ENCODE assay signal across 22 cellular contexts in the genomic region with DNA sequence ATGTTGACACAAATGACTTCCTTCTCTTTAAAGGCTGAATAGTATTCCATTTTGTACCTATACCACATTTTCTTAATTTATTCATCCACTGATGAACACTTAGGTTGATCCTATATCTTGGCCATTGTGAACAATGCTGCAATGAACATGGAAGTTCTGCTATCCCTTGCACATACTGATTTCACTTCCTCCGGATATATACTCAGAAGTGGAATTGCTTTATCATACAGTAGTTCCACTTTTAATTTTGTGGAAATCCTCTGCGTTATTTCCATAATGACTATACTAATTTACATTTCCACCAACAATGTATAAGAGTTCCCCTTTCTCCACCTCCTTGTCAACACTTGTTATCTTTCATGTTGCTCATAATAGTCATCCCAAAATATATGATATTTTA.
"Had no signal": no experiment of that assay in that cellular context is flagged by ENCODE, and none has a peak within 500 bp of the region (broad histone marks: within the 10 kb centered on the region; RNA-seq: fewer than 3 reads in every experiment).

No MANE protein-coding gene starts in this region.

- H3K36me3 ChIP-seq: esophagus squamous epithelium, gastroesophageal sphincter, right lobe of liver, suprapubic skin, thyroid gland, upper lobe of left lung, vagina had no signal

- DNase-seq: esophagus squamous epithelium; foreskin fibroblast; glutamatergic neuron; islet precursor cell; mesenchymal stem cell; midbrain; psoas muscle; retina; right lobe of liver; stimulated activated CD4-positive, alpha-beta T cell treated with anti-CD3 and anti-CD28 coated beads, Interleukin-4, amount 100 ng/mL, for 1 hour; stimulated activated CD8-positive, alpha-beta memory T cell treated with anti-CD3 and anti-CD28 coated beads, Interleukin-4, amount 100 ng/mL, for 48 hours; stimulated activated naive CD8-positive, alpha-beta T cell treated with anti-CD3 and anti-CD28 coated beads, Interleukin-15, Interleukin-2, amounts not matched to agents 100 U/mL and 50 U/mL, for 24 hours; thyroid gland; upper lobe of left lung had no signal

- ATAC-seq: gastroesophageal sphincter; left lobe of liver; psoas muscle; stimulated activated effector memory CD8-positive, alpha-beta T cell treated with anti-CD3 and anti-CD28 coated beads, Interleukin-12 subunit alpha, Interleukin-12 subunit beta, amount 100 ng/mL, for 72 hours; stimulated activated naive CD8-positive, alpha-beta T cell treated with anti-CD3 and anti-CD28 coated beads, Interleukin-15, Interleukin-2, amounts not matched to agents 100 U/mL and 50 U/mL, for 24 hours had no signal

- H3K27me3 ChIP-seq: esophagus squamous epithelium, gastroesophageal sphincter, right lobe of liver, suprapubic skin, thyroid gland, upper lobe of left lung, vagina had no signal

- H3K4me1 ChIP-seq: esophagus squamous epithelium, gastroesophageal sphincter, parathyroid adenoma, psoas muscle, right lobe of liver, suprapubic skin, thyroid gland, upper lobe of left lung, vagina had no signal

- H3K9me3 ChIP-seq: right lobe of liver, thyroid gland, vagina had no signal

- H3K27ac Mint-ChIP-seq: nephron; stimulated activated effector memory CD8-positive, alpha-beta T cell treated with anti-CD3 and anti-CD28 coated beads, Interleukin-12 subunit alpha, Interleukin-12 subunit beta, amount 100 ng/mL, for 72 hours had no signal

- H3K4me3 Mint-ChIP-seq: nephron; stimulated activated effector memory CD8-positive, alpha-beta T cell treated with anti-CD3 and anti-CD28 coated beads, Interleukin-12 subunit alpha, Interleukin-12 subunit beta, amount 100 ng/mL, for 72 hours had no signal

- H3K4me1 Mint-ChIP-seq: nephron; stimulated activated effector memory CD8-positive, alpha-beta T cell treated with anti-CD3 and anti-CD28 coated beads, Interleukin-12 subunit alpha, Interleukin-12 subunit beta, amount 100 ng/mL, for 72 hours had no signal

- H3K27ac ChIP-seq: esophagus squamous epithelium, gastroesophageal sphincter, parathyroid adenoma, psoas muscle, right lobe of liver, suprapubic skin, thyroid gland, upper lobe of left lung, vagina had no signal

- H3K36me3 Mint-ChIP-seq: stimulated activated effector memory CD8-positive, alpha-beta T cell treated with anti-CD3 and anti-CD28 coated beads, Interleukin-12 subunit alpha, Interleukin-12 subunit beta, amount 100 ng/mL, for 72 hours had no signal

- H3K4me3 ChIP-seq: esophagus squamous epithelium, gastroesophageal sphincter, lung, psoas muscle, right lobe of liver, suprapubic skin, thyroid gland, upper lobe of left lung, vagina had no signal
